In genomic region chr17:31568140-31568938, GRCh38 we compare ENCODE assay signal across 11 cellular contexts.
DNase-seq lines count a peak whose midpoint lies in the region; ATAC-seq, FAIRE-seq and TF ChIP-seq lines count a peak whose summit lies in the region.
"Had no signal": no experiment of that assay in that cellular context is flagged by ENCODE, and none has a peak within 500 bp of the region (broad histone marks: within the 10 kb centered on the region; RNA-seq: fewer than 3 reads in every experiment).

No MANE protein-coding gene starts in this region.

- H3K36me3 ChIP-seq in SK-N-SH (replicated peaks in 1 of 2; ENCODE audit: control insufficient read depth in 1 of 2, insufficient read depth in 2 of 2, low read length in 1 of 2) (no peaks in the 10 kb centered on the region), fibroblast of lung (ENCODE audit: control insufficient read depth, insufficient read depth, low read length) (peaks cover 7% of the 10 kb centered on the region), neutrophil (no peaks in the 10 kb centered on the region), tibial nerve (no peaks in the 10 kb centered on the region)

- TF ChIP-seq EP300 in SK-N-SH (IDR thresholded peaks at IDR 0.05; ENCODE audit: borderline replicate concordance in 1 of 2, low read depth in 1 of 2, low read length in 1 of 2) (no peak), tibial nerve (IDR thresholded peaks at IDR 0.05) (peak in 1 of 2 donors; percentile 88)

- POLR2A ChIA-PET in SK-N-SH (lab: Yijun Ruan, JAX): no interaction called here

- DNase-seq in SK-N-SH (peak; percentile 19), fibroblast of lung (ENCODE audit: low read depth in 2 of 2) (peak in 1 of 2 donors; percentile 73), tibial nerve (ENCODE audit: low spot score in 2 of 2) (peak in 1 of 2 donors; percentile 54), GM12891 (ENCODE audit: insufficient read length, low spot score) (no peak)
- no peak for DNase-seq in stimulated activated CD4-positive, alpha-beta T cell treated with anti-CD3 and anti-CD28 coated beads, Interleukin-4, amount 100 ng/mL, for 24 hours
- no peak for DNase-seq in activated T-cell treated with anti-CD3 and anti-CD28 coated beads, Interleukin-2, amount 50 U/mL, for 1 hour
- DNase-seq: activated CD4-positive, alpha-beta T cell treated with anti-CD3 and anti-CD28 coated beads for 48 hours; Calu3 had no signal

- H3K4me1 ChIP-seq in SK-N-SH (ENCODE audit: control insufficient read depth in 1 of 2, insufficient read depth in 2 of 2, low read depth in 1 of 2, low read length in 1 of 2) (peaks cover 38 to 67% of the 10 kb centered on the region in 2 experiments), fibroblast of lung (ENCODE audit: control insufficient read depth, extremely low read depth, insufficient read depth, low read length) (peaks cover 31% of the 10 kb centered on the region), neutrophil (ENCODE audit: control insufficient read depth in 1 of 2, insufficient read depth in 1 of 2, low read depth in 1 of 2, low read length in 1 of 2) (peaks cover 53 to 64% of the 10 kb centered on the region in 2 experiments), tibial nerve (peaks cover 0 to 98% (median 23%) of the 10 kb centered on the region in 4 donors)

- H3K4me3 ChIP-seq in SK-N-SH (ENCODE audit: low read depth in 2 of 2, low read length in 1 of 2) (no peak overlapping the region), fibroblast of lung (replicated peaks in 1 of 4; ENCODE audit: control extremely low read depth in 1 of 4, insufficient read depth in 1 of 4, low read depth in 3 of 4, low read length in 4 of 4) (no peak overlapping the region), neutrophil (ENCODE audit: low read depth in 1 of 2, low read length in 1 of 2) (peak overlapping the region; percentile 4 to 46), tibial nerve (peak overlapping the region in 1 of 4 donors; percentile 1)

- H2AFZ ChIP-seq in SK-N-SH (ENCODE audit: low read depth) (no peak overlapping the region), fibroblast of lung (ENCODE audit: low read length) (no peak overlapping the region)

- TF ChIP-seq RAD21 in SK-N-SH (IDR thresholded peaks at IDR 0.05; ENCODE audit: low read length): no peak

- no peak overlapping the region for H3K4me2 ChIP-seq in SK-N-SH
- no peak overlapping the region for H3K4me2 ChIP-seq in fibroblast of lung (ENCODE audit: extremely low read depth, insufficient read depth, low read length)

- TF ChIP-seq CTCF in SK-N-SH (IDR thresholded peaks at IDR 0.05): no peak
- no peak for TF ChIP-seq CTCF in fibroblast of lung (conservative IDR thresholded peaks at IDR 0.05 in 1 of 2, IDR thresholded peaks at IDR 0.05 in 1 of 2; ENCODE audit: low read depth in 1 of 2, low read length in 2 of 2)
- TF ChIP-seq CTCF in neutrophil (IDR thresholded peaks at IDR 0.05): no peak
- TF ChIP-seq CTCF in tibial nerve (IDR thresholded peaks at IDR 0.05): no peak

- no peak for ATAC-seq in SK-N-SH treated with all-trans-retinoic acid at 6 μM for 48 hours

- H3K9me2 ChIP-seq in SK-N-SH: no peaks in the 10 kb centered on the region

- H3K79me2 ChIP-seq in SK-N-SH (ENCODE audit: insufficient read depth): peaks cover 80% of the 10 kb centered on the region
- H3K79me2 ChIP-seq in fibroblast of lung (ENCODE audit: control insufficient read depth, insufficient read depth, low read length): peaks cover 88% of the 10 kb centered on the region

- H4K20me1 ChIP-seq in SK-N-SH (ENCODE audit: insufficient read depth): no peaks in the 10 kb centered on the region
- H4K20me1 ChIP-seq in fibroblast of lung (ENCODE audit: control insufficient read depth, extremely low read depth, insufficient read depth, low read length): no peaks in the 10 kb centered on the region

- H3K27me3 ChIP-seq in SK-N-SH (ENCODE audit: insufficient read depth): no peaks in the 10 kb centered on the region
- no peaks in the 10 kb centered on the region for H3K27me3 ChIP-seq in fibroblast of lung (ENCODE audit: control insufficient read depth, insufficient read depth, low read length)
- H3K27me3 ChIP-seq in neutrophil: no peaks in the 10 kb centered on the region
- no peaks in the 10 kb centered on the region for H3K27me3 ChIP-seq in tibial nerve

- TF ChIP-seq POLR2A in tibial nerve (IDR thresholded peaks at IDR 0.05): no peak
- no peak for TF ChIP-seq POLR2A in GM12891 (IDR thresholded peaks at IDR 0.05; ENCODE audit: low read depth, low read length)

- CTCF ChIA-PET in SK-N-SH (lab: Yijun Ruan, JAX): no interaction called here

- WGBS in SK-N-SH (ENCODE audit: low lambda C conversion rate): 95% methylated on average over 9 of the region's 16 CpGs
- 85 to 88% methylated on average over 16 of the region's 16 CpGs for WGBS in tibial nerve, 2 donors

- H3F3A ChIP-seq in SK-N-SH (replicated peaks; ENCODE audit: insufficient read depth): peaks cover 37% of the 10 kb centered on the region

- H3K9me3 ChIP-seq in SK-N-SH (no peaks in the 10 kb centered on the region), fibroblast of lung (ENCODE audit: control insufficient read depth, insufficient read depth, low read depth, low read length) (no peaks in the 10 kb centered on the region), neutrophil (no peaks in the 10 kb centered on the region), tibial nerve (no peaks in the 10 kb centered on the region)

- peak overlapping the region in 1 of 2 experiments; percentile 5; a peak in 1 of 4 replicates for H3K27ac ChIP-seq in SK-N-SH (ENCODE audit: low read depth in 2 of 2, low read length in 1 of 2)
- H3K27ac ChIP-seq in fibroblast of lung (ENCODE audit: insufficient read depth, low read length): peak overlapping the region; percentile 39
- H3K27ac ChIP-seq in neutrophil: peak overlapping the region; percentile 76
- peak overlapping the region in 3 of 4 donors; percentile 10 to 73 (median 27) for H3K27ac ChIP-seq in tibial nerve
- H3K27ac ChIP-seq: 22Rv1 had no signal

- no peak for FAIRE-seq in GM12891 (lab: Jason Lieb, UNC)

- H3K9ac ChIP-seq in SK-N-SH: no peak overlapping the region
- H3K9ac ChIP-seq in fibroblast of lung (ENCODE audit: insufficient read depth, low read length): no peak overlapping the region

TF ChIP-seq in SK-N-SH, 30 proteins besides CTCF, POLR2A, EP300 and RAD21 (continues in another document):
- TF ChIP-seq GABPA (IDR thresholded peaks at IDR 0.05; ENCODE audit: low read depth) (no peak), GATA2 (CRISPR knock-in tag; IDR thresholded peaks at IDR 0.05) (no peak), USF2 (IDR thresholded peaks at IDR 0.05; ENCODE audit: borderline replicate concordance, low read depth, low read length) (no peak), MXI1 (IDR thresholded peaks at IDR 0.05; ENCODE audit: low read depth, low read length) (no peak), RFX5 (IDR thresholded peaks at IDR 0.05; ENCODE audit: low read length) (no peak), POLR2AphosphoS5 (IDR thresholded peaks at IDR 0.05; ENCODE audit: low read depth, low read length) (no peak), ELF1 (IDR thresholded peaks at IDR 0.05) (no peak)

TF ChIP-seq in SK-N-SH treated with all-trans-retinoic acid at 6 μM for 48 hours, 23 proteins besides CTCF, POLR2A, EP300 and RAD21:
- TF ChIP-seq ISL1 (CRISPR knock-in tag; IDR thresholded peaks at IDR 0.05) (no peak), TCF4 (CRISPR knock-in tag; IDR thresholded peaks at IDR 0.05; ENCODE audit: borderline replicate concordance) (no peak)

TF ChIP-seq in GM12891, 5 proteins besides CTCF, POLR2A, EP300 and RAD21:
- TF ChIP-seq SPI1 (IDR thresholded peaks at IDR 0.05; ENCODE audit: low read depth, low read length): no peak
- TF ChIP-seq POU2F2 (IDR thresholded peaks at IDR 0.05; ENCODE audit: low read depth, low read length): no peak
- TF ChIP-seq PAX5 (IDR thresholded peaks at IDR 0.05; ENCODE audit: insufficient read depth, low read length, severe bottlenecking): no peak
- TF ChIP-seq POLR2AphosphoS5 (IDR thresholded peaks at IDR 0.05; ENCODE audit: low read depth, low read length): no peak
- TF ChIP-seq TAF1 (IDR thresholded peaks at IDR 0.05; ENCODE audit: low read depth, low read length): no peak

Comparison
In these comparisons a context has a peak if more than half of its experiments do, and no peak if none do; other contexts are left out.
1. H3K4me3 ChIP-seq: peak in neutrophil (2 of 2); none in SK-N-SH (0 of 2) and fibroblast of lung (0 of 4).